28 cellular contexts compared by ENCODE assay signal in the genomic region with DNA sequence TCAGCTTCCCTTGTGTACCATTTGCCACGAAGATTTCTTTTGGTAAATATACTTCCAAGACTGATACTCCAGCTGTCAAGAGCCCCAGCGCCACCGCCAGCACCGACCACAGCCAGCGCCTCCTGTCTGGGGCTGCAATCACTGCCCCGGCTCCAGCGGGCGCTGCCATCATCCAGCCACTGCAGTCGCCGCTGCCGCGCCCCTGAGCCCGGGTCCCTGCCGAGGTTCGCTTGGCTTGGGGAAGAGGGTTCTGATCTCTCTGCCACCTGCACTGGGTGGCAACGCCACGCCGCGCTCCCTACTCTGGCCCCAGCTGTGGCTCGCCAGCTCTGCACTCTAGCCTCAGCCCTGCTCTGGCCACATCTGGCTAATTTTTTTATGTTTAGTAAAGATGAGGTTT.
"Had no signal": no experiment of that assay in that cellular context is flagged by ENCODE, and none has a peak within 500 bp of the region (broad histone marks: within the 10 kb centered on the region; RNA-seq: fewer than 3 reads in every experiment).

No MANE protein-coding gene starts in this region.

- H3K4me3 ChIP-seq: colonic mucosa, coronary artery, dorsolateral prefrontal cortex, esophagus muscularis mucosa, esophagus squamous epithelium, gastrocnemius medialis, gastroesophageal sphincter, heart left ventricle, heart right ventricle had no signal

- FAIRE-seq: colon, endometrium, endothelial cell of umbilical vein, frontal cortex had no signal

- H3K4me1 ChIP-seq: colonic mucosa, esophagus muscularis mucosa, esophagus squamous epithelium, foreskin keratinocyte, gastrocnemius medialis, gastroesophageal sphincter, heart left ventricle, heart right ventricle had no signal

- H3K9me3 ChIP-seq: colonic mucosa, esophagus muscularis mucosa, gastrocnemius medialis, gastroesophageal sphincter had no signal

- H3K27ac ChIP-seq: colonic mucosa, coronary artery, dorsolateral prefrontal cortex, epithelial cell of prostate, esophagus muscularis mucosa, esophagus squamous epithelium, foreskin keratinocyte, gastrocnemius medialis, gastroesophageal sphincter, heart left ventricle, heart right ventricle had no signal

- H3K27me3 Mint-ChIP-seq: dendritic cell treated with granulocyte-macrophage colony-stimulating factor and Interleukin-4, amounts not matched to agents 40 ng/mL and 50 ng/mL, for 4 days; effector memory CD8-positive, alpha-beta T cell had no signal

- H3K4me3 Mint-ChIP-seq: dendritic cell treated with granulocyte-macrophage colony-stimulating factor and Interleukin-4, amounts not matched to agents 40 ng/mL and 50 ng/mL, for 4 days; effector memory CD8-positive, alpha-beta T cell; endodermal cell had no signal

- H3K27me3 ChIP-seq: colonic mucosa, esophagus muscularis mucosa, esophagus squamous epithelium, foreskin keratinocyte, gastrocnemius medialis, gastroesophageal sphincter, heart left ventricle, heart right ventricle had no signal

- H3K9me3 Mint-ChIP-seq: effector memory CD8-positive, alpha-beta T cell had no signal

- H3K27ac Mint-ChIP-seq: dendritic cell treated with granulocyte-macrophage colony-stimulating factor and Interleukin-4, amounts not matched to agents 40 ng/mL and 50 ng/mL, for 4 days; effector memory CD8-positive, alpha-beta T cell; endodermal cell had no signal

- H3K4me1 Mint-ChIP-seq: endodermal cell had no signal

- DNase-seq: colonic mucosa; cortex of kidney; dermis blood vessel endothelial cell; dorsolateral prefrontal cortex; effector CD4-positive, alpha-beta T cell; effector CD8-positive, alpha-beta T cell; effector memory CD4-positive, alpha-beta T cell; effector memory CD8-positive, alpha-beta T cell; endodermal cell; erythroblast; esophagus squamous epithelium; foreskin fibroblast; foreskin keratinocyte; foreskin melanocyte; gastrocnemius medialis; glutamatergic neuron; head of caudate nucleus; heart right ventricle had no signal

- H3K36me3 ChIP-seq: colonic mucosa, esophagus muscularis mucosa, esophagus squamous epithelium, gastrocnemius medialis, gastroesophageal sphincter, heart left ventricle, heart right ventricle had no signal
